In the genomic region with DNA sequence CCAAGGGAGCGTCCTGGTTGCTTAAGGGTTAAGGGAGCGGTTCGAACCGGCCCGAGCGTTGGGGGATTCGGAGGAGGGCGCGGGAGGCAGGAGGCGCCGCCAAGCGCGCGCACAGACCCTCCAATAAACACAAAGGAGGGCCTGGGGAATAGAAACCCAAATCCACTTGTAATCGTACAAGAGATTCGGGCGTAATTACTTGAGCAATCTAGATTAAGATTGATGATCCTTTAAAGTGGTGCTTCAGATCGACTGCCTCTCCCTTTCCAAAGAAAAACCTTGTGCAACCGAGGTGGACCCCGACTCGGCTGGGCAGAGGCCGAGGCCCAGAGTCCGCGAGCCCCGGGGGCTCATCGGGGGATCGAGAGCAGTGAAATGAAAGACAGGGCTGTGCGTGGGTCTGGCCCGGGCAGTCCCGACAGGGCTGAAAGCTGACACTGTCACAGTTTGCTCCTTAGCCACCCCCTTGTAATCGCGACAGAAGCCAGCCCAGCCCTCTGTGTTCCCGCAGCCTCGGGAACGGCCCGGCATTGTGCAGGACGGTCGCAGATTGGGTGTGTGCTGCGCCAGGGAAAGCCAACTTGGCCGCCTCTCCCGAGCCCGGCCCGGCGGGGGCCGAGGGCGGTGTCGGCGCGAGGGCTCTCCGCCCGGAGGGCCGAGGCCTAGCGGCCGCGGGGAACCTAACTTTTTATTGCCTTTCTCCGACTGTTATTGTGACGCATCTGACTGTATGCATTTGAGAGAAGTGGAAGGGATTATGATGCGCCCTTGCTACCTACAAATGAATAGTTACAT, we compare ENCODE assay signal across 8 cellular contexts. TPM values are rescaled to one million over a fixed set of nuclear protein-coding genes. Genes with fewer than 3 reads are reported as not detected.
A peak's percentile ranks its signal among the peaks of the same experiment; 100 is the strongest.
DNase-seq lines count a peak whose midpoint lies in the region; ATAC-seq and TF ChIP-seq lines count a peak whose summit lies in the region.

No MANE protein-coding gene starts in this region.

- H3K36me3 ChIP-seq in naive thymus-derived CD4-positive, alpha-beta T cell (ENCODE audit: control insufficient read depth in 2 of 3, insufficient read depth in 3 of 3, low read length in 3 of 3): no peaks in the 10 kb centered on the region
- H3K36me3 ChIP-seq in aorta (ENCODE audit: control insufficient read depth in 1 of 2, insufficient read depth in 2 of 2, low read length in 1 of 2): no peaks in the 10 kb centered on the region

- H3K27me3 ChIP-seq in naive thymus-derived CD4-positive, alpha-beta T cell (ENCODE audit: control insufficient read depth in 2 of 2, insufficient read depth in 2 of 2, low read length in 2 of 2): peaks cover 0 to 33% of the 10 kb centered on the region in 2 donors
- H3K27me3 ChIP-seq in aorta (ENCODE audit: control insufficient read depth in 1 of 2, insufficient read depth in 2 of 2, low read length in 1 of 2): no peaks in the 10 kb centered on the region

- peak overlapping the region in 7 of 10 donors; percentile 16 to 65 (median 45) for H3K4me3 Mint-ChIP-seq in naive thymus-derived CD4-positive, alpha-beta T cell
- H3K4me3 Mint-ChIP-seq in T-helper 2 cell treated with Interferon-gamma antibody and Interleukin-4, amounts not matched to agents 5 μg/mL and 100 μg/mL, for 36 hours: no peak overlapping the region

- in situ Hi-C loops in GM13976 (cut with MboI; ENCODE audit: low sequenced_read_pairs, unreplicated experiment): no loop called here

- H3K27ac Mint-ChIP-seq in naive thymus-derived CD4-positive, alpha-beta T cell: peak overlapping the region in 1 of 9 donors; percentile 67
- no peak overlapping the region for H3K27ac Mint-ChIP-seq in T-helper 2 cell treated with Interferon-gamma antibody and Interleukin-4, amounts not matched to agents 5 μg/mL and 100 μg/mL, for 36 hours

- peaks cover 0 to 62% (median 17%) of the 10 kb centered on the region in 11 donors for H3K9me3 Mint-ChIP-seq in naive thymus-derived CD4-positive, alpha-beta T cell
- peaks cover 3% of the 10 kb centered on the region for H3K9me3 Mint-ChIP-seq in T-helper 2 cell treated with Interferon-gamma antibody and Interleukin-4, amounts not matched to agents 5 μg/mL and 100 μg/mL, for 36 hours

- peaks cover 8 to 39% (median 28%) of the 10 kb centered on the region in 7 donors for H3K4me1 Mint-ChIP-seq in naive thymus-derived CD4-positive, alpha-beta T cell
- peaks cover 11% of the 10 kb centered on the region for H3K4me1 Mint-ChIP-seq in T-helper 2 cell treated with Interferon-gamma antibody and Interleukin-4, amounts not matched to agents 5 μg/mL and 100 μg/mL, for 36 hours (ENCODE audit: low read depth)

- 3% methylated on average over 58 of the region's 58 CpGs for WGBS in aorta, 2 donors

- DNase-seq in Right ventricle myocardium inferior (ENCODE audit: missing footprints) (peak; percentile 67), cardiac septum (ENCODE audit: low spot score) (no peak), fibroblast of peridontal ligament (ENCODE audit: extremely low read depth) (peak; percentile 72), aorta (peak; percentile 46 to 83), GM13976 (ENCODE audit: low spot score) (no peak)
- no peak for DNase-seq in naive thymus-derived CD4-positive, alpha-beta T cell
- DNase-seq in activated CD4-positive, CD25-positive, alpha-beta regulatory T cell (lab: John Stamatoyannopoulos, UW): no peak
- no peak for DNase-seq in T-helper 2 cell treated with Interferon-gamma antibody and Interleukin-4, amounts not matched to agents 5 μg/mL and 100 μg/mL, for 36 hours (ENCODE audit: low spot score)

- CTCF ChIA-PET in naive thymus-derived CD4-positive, alpha-beta T cell (lab: Charles Lee): no interaction called here

- H3K4me1 ChIP-seq in naive thymus-derived CD4-positive, alpha-beta T cell (ENCODE audit: control insufficient read depth in 2 of 2, insufficient read depth in 2 of 2, low read length in 2 of 2): peaks cover 0 to 12% of the 10 kb centered on the region in 2 donors
- H3K4me1 ChIP-seq in aorta (ENCODE audit: control insufficient read depth in 1 of 2, insufficient read depth in 2 of 2, low read length in 2 of 2): no peaks in the 10 kb centered on the region

- H3K27me3 Mint-ChIP-seq in naive thymus-derived CD4-positive, alpha-beta T cell: peaks cover 65 to 72% (median 70%) of the 10 kb centered on the region in 5 donors
- H3K27me3 Mint-ChIP-seq in T-helper 2 cell treated with Interferon-gamma antibody and Interleukin-4, amounts not matched to agents 5 μg/mL and 100 μg/mL, for 36 hours (ENCODE audit: low read depth): peaks cover 61% of the 10 kb centered on the region

- POLR2A ChIA-PET in naive thymus-derived CD4-positive, alpha-beta T cell (lab: Charles Lee): no interaction called here

- intact Hi-C loops in Right ventricle myocardium inferior (cut with DNase I) (loop anchor here (2.0 to 10.0 kb wide), 3 partner anchors 78 to 254 kb away; no protein-coding TSS in a partner anchor), cardiac septum (cut with DNase I) (no loop called here), aorta (cut with DNase I) (no loop called here)
- intact Hi-C loops in naive thymus-derived CD4-positive, alpha-beta T cell (cut with micrococcal nuclease): no loop called here

- H3K27ac ChIP-seq in naive thymus-derived CD4-positive, alpha-beta T cell (ENCODE audit: low read depth, low read length): no peak overlapping the region
- H3K27ac ChIP-seq in aorta (ENCODE audit: low read depth in 1 of 2, low read length in 2 of 2): peak overlapping the region in 1 of 2 donors; percentile 66

- H3K36me3 Mint-ChIP-seq in naive thymus-derived CD4-positive, alpha-beta T cell: peaks cover 4 to 16% (median 10%) of the 10 kb centered on the region in 5 donors
- peaks cover 2% of the 10 kb centered on the region for H3K36me3 Mint-ChIP-seq in T-helper 2 cell treated with Interferon-gamma antibody and Interleukin-4, amounts not matched to agents 5 μg/mL and 100 μg/mL, for 36 hours (ENCODE audit: low read depth)

- H3K9me3 ChIP-seq in naive thymus-derived CD4-positive, alpha-beta T cell (ENCODE audit: control insufficient read depth in 2 of 3, low read length in 3 of 3): peaks cover 0 to 23% (median 10%) of the 10 kb centered on the region in 3 experiments
- H3K9me3 ChIP-seq in aorta (ENCODE audit: control insufficient read depth, low read length): no peaks in the 10 kb centered on the region

- peak; percentile 95 for ATAC-seq in Right ventricle myocardium inferior
- ATAC-seq in naive thymus-derived CD4-positive, alpha-beta T cell: no peak
- peak; percentile 85 for ATAC-seq in aorta (ENCODE audit: low FRiP score)

- TF ChIP-seq CTCF in GM13976 (IDR thresholded peaks at IDR 0.05; ENCODE audit: borderline replicate concordance, control extremely low read depth, extremely low read depth, insufficient read depth, missing control alignments): no peak

- no peak overlapping the region for H3K4me3 ChIP-seq in naive thymus-derived CD4-positive, alpha-beta T cell (ENCODE audit: low read length)
- peak overlapping the region; percentile 4 to 37 for H3K4me3 ChIP-seq in aorta (ENCODE audit: low read length in 2 of 2)

RNA-seq across cellular contexts. Expression of a gene that starts 5.6 kb away (rescaled TPM):
- total RNA-seq in Right ventricle myocardium inferior (0.35 TPM), cardiac septum (0.27 TPM), aorta (under 1 TPM; 0.32 to 0.36 TPM)
- total RNA-seq in naive thymus-derived CD4-positive, alpha-beta T cell: not detected
- not detected for polyA plus RNA-seq in naive thymus-derived CD4-positive, alpha-beta T cell
- polyA plus RNA-seq in aorta: under 1 TPM in 1 of 2 donors, not detected in 1; 0.38 TPM

Comparison
In these comparisons a context has a peak if more than half of its experiments do, and no peak if none do; other contexts are left out.
1. DNase-seq: peak in Right ventricle myocardium inferior (single experiment), fibroblast of peridontal ligament (single experiment) and aorta (2 of 2); none in cardiac septum (single experiment), naive thymus-derived CD4-positive, alpha-beta T cell (0 of 9), activated CD4-positive, CD25-positive, alpha-beta regulatory T cell (0 of 4), GM13976 (single experiment) and T-helper 2 cell treated with Interferon-gamma antibody and Interleukin-4, amounts not matched to agents 5 μg/mL and 100 μg/mL, for 36 hours (single experiment).